In the genomic region with DNA sequence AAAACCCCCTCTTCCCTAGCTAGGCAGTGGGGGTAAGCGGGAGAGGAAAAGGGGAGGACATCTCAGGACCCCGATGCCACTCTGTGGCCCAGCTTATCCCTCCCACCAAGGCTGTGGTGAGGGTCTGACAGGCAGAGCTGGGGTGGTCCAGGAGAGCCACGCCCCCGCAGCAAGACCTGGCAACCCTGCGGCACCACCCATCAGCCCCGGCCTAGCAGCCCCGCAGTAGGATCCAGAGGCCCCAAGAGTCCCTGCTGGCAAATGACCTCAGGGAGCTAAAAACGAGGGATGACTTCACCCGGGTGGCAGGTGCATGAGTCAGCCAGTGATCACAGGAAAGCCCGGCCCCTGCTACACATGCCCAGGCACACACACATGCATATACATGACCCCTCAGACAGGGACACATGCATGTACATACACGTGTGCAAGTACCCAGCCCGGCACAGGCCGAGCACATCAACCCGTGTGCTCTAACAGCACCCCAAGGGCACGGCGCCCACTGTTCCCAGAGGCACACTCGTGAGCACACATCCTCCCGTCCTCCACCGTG, we compare ENCODE assay signal across 8 cellular contexts. TPM values are rescaled to one million over a fixed set of nuclear protein-coding genes. Genes with fewer than 3 reads are reported as not detected.
A peak's percentile ranks its signal among the peaks of the same experiment; 100 is the strongest.
DNase-seq lines count a peak whose midpoint lies in the region; ATAC-seq, FAIRE-seq and TF ChIP-seq lines count a peak whose summit lies in the region.

No MANE protein-coding gene starts in this region.

- ATAC-seq in esophagus mucosa (peak; percentile 78), psoas muscle (peak; percentile 79 to 86 (median 82)), HG03354 (IDR thresholded peaks at IDR 0.05; ENCODE audit: poor library complexity, severe bottlenecking, unreplicated experiment) (no peak), GM21717 (IDR thresholded peaks at IDR 0.05; ENCODE audit: unreplicated experiment) (no peak), HG02840 (IDR thresholded peaks at IDR 0.05; ENCODE audit: low FRiP score, unreplicated experiment) (no peak)

- peaks cover 0 to 19% of the 10 kb centered on the region in 2 donors for H3K36me3 ChIP-seq in psoas muscle (ENCODE audit: insufficient read depth in 1 of 2, low read depth in 1 of 2)

- H3K27ac ChIP-seq in psoas muscle, result peak overlapping the region; percentile 94

- intact Hi-C loops in psoas muscle (cut with DNase I), result no loop called here

- FAIRE-seq in H54 (lab: Jason Lieb, UNC), result peak; percentile 15

- WGBS in psoas muscle, 3 donors, result 29 to 51% (median 41%) methylated on average over 19 of the region's 19 CpGs

- peaks cover 59% of the 10 kb centered on the region for H3K4me1 ChIP-seq in psoas muscle

- H3K27me3 ChIP-seq in psoas muscle (ENCODE audit: insufficient read depth in 3 of 3, low read length in 2 of 3), result no peaks in the 10 kb centered on the region

- TF ChIP-seq CTCF in psoas muscle (IDR thresholded peaks at IDR 0.05), result no peak

- peak overlapping the region; percentile 33 for H3K4me3 ChIP-seq in psoas muscle

- DNase-seq in H54 (ENCODE audit: insufficient read length, low spot score), result peak; percentile 90
- peak; percentile 66 for DNase-seq in NCI-H69 (lab: John Stamatoyannopoulos, UW)
- DNase-seq in psoas muscle, result peak; percentile 63 to 90
- DNase-seq in NCI-H1048 (lab: John Stamatoyannopoulos, UW), result no peak

- H3K9me3 ChIP-seq in psoas muscle, result no peaks in the 10 kb centered on the region

- no peak for TF ChIP-seq POLR2A in H54 (IDR thresholded peaks at IDR 0.05; ENCODE audit: low read depth, low read length)

RNA-seq across cellular contexts. Expression of a gene that starts 32.3 kb away (rescaled TPM):
- total RNA-seq in esophagus mucosa, result 3.1 TPM
- total RNA-seq in psoas muscle, result 10 to 100 TPM in 2 of 4 donors, 1 to 10 TPM in 2; 8.7 to 28.0 (median 14.8) TPM
- 1 to 10 TPM; 3.6 to 7.3 (median 7.0) TPM for polyA plus RNA-seq in psoas muscle

RNA-seq across cellular contexts. Expression of a gene that starts 36.6 kb away (rescaled TPM):
- total RNA-seq in esophagus mucosa (10.6 TPM), psoas muscle (10 to 100 TPM; 20.6 to 41.0 (median 36.4) TPM)
- 10 to 100 TPM; 28.2 to 73.3 (median 28.5) TPM for polyA plus RNA-seq in psoas muscle

RNA-seq across cellular contexts. Expression of a gene that starts 42.7 kb away (rescaled TPM):
- total RNA-seq in esophagus mucosa (11.7 TPM), psoas muscle (10 to 100 TPM; 18.4 to 35.1 (median 24.5) TPM)
- 10 to 100 TPM; 13.7 to 23.5 (median 16.0) TPM for polyA plus RNA-seq in psoas muscle

RNA-seq across cellular contexts. Expression of a gene that starts 42.7 kb away (rescaled TPM):
- 146 TPM for total RNA-seq in esophagus mucosa
- total RNA-seq in psoas muscle, result 100 to 1,000 TPM in 2 of 4 donors, 10 to 100 TPM in 2; 63.6 to 146 (median 115) TPM
- 100 to 1,000 TPM; 100 to 142 (median 117) TPM for polyA plus RNA-seq in psoas muscle

Comparison
In these comparisons a context has a peak if more than half of its experiments do, and no peak if none do; other contexts are left out.
1. ATAC-seq: peak in esophagus mucosa (single experiment) and psoas muscle (4 of 4); none in HG03354 (single experiment), GM21717 (single experiment) and HG02840 (single experiment).